ENCODE assay signal across 8 cellular contexts in the genomic region with DNA sequence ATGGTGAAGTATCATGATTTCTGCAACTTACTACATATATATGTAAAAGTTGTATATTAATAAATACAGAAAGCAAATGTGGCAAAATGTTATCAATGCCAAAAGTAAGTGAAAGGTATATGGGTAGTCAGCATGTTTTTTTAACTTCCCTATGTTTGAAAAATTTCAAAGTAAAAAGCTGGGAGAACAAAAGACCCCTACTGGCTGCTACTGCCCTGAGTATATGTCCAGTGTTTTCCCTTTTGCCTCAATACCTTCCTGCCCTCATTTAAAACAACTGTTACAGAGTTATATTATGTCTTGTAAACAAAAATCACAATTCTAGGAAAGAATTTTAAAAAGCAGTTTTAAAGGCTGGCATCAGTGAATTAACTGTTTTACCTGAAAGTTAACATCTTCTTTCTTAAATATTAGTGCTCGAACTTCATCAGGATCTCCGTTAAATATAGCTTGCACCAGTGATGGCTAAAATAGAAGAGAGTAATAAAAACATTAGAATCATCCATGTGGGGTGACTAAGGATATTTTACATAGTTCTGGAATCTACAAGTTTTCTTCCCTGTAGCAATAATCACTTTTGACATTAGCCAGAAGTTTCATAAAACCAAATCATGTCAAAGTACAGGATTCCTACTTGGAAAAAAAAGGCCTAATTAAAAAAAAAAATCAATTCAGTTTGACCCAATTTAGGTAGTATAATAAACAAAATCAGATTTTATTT. TPM values are rescaled to one million over a fixed set of nuclear protein-coding genes. Genes with fewer than 3 reads are reported as not detected.
DNase-seq lines count a peak whose midpoint lies in the region; ATAC-seq and TF ChIP-seq lines count a peak whose summit lies in the region.

No MANE protein-coding gene starts in this region.

- no peaks in the 10 kb centered on the region for H3K9me3 ChIP-seq in transverse colon

- peak overlapping the region; percentile 45 to 79 for H3K4me3 Mint-ChIP-seq in activated T-cell treated with anti-CD3 and anti-CD28 coated beads, Interleukin-2, amount 50 U/mL, for 72 hours
- H3K4me3 Mint-ChIP-seq in activated CD8-positive, alpha-beta T cell treated with anti-CD3 and anti-CD28 coated beads for 36 hours = peak overlapping the region; percentile 74
- no peak overlapping the region for H3K4me3 Mint-ChIP-seq in endothelial cell (ENCODE audit: unreplicated experiment)

- DNase-seq in activated T-cell treated with anti-CD3 and anti-CD28 coated beads, Interleukin-2, amount 50 U/mL, for 72 hours = no peak
- DNase-seq in activated T-cell treated with anti-CD3 and anti-CD28 coated beads, Interleukin-2, amount 50 U/mL, for 48 hours = no peak
- no peak for DNase-seq in activated CD8-positive, alpha-beta T cell treated with anti-CD3 and anti-CD28 coated beads for 36 hours
- DNase-seq in iris pigment epithelial cell (ENCODE audit: low read depth) (peak; percentile 36), transverse colon (no peak), endothelial cell (ENCODE audit: low spot score) (no peak)

- POLR2A ChIA-PET in activated CD8-positive, alpha-beta T cell treated with anti-CD3 and anti-CD28 coated beads for 36 hours (lab: Charles Lee) = no interaction called here

- peak overlapping the region; percentile 97 for H3K27ac Mint-ChIP-seq in activated T-cell treated with anti-CD3 and anti-CD28 coated beads, Interleukin-2, amount 50 U/mL, for 72 hours
- peak overlapping the region; percentile 80 for H3K27ac Mint-ChIP-seq in activated CD8-positive, alpha-beta T cell treated with anti-CD3 and anti-CD28 coated beads for 36 hours
- no peak overlapping the region for H3K27ac Mint-ChIP-seq in endothelial cell (ENCODE audit: unreplicated experiment)

- no peak for ATAC-seq in activated T-cell treated with anti-CD3 and anti-CD28 coated beads, Interleukin-2, amount 50 U/mL, for 72 hours (replicated peaks in 1 of 2)
- no peak for ATAC-seq in activated CD8-positive, alpha-beta T cell treated with anti-CD3 and anti-CD28 coated beads for 36 hours
- no peak for ATAC-seq in HG03571 (IDR thresholded peaks at IDR 0.05; ENCODE audit: unreplicated experiment)
- ATAC-seq in HG02759 (IDR thresholded peaks at IDR 0.05; ENCODE audit: unreplicated experiment) = no peak

- H3K4me3 ChIP-seq in transverse colon = peak overlapping the region in 3 of 4 donors; percentile 2 to 44 (median 32)

- intact Hi-C loops in activated CD8-positive, alpha-beta T cell treated with anti-CD3 and anti-CD28 coated beads for 36 hours (cut with micrococcal nuclease) = loop anchor here (5.0 kb wide), 1 partner anchor 158 kb away; no protein-coding TSS in a partner anchor
- intact Hi-C loops in transverse colon (cut with DNase I; ENCODE audit: low total_unique reads) = no loop called here

- peaks cover 8 to 23% of the 10 kb centered on the region in 2 donors for H3K36me3 Mint-ChIP-seq in activated T-cell treated with anti-CD3 and anti-CD28 coated beads, Interleukin-2, amount 50 U/mL, for 72 hours (ENCODE audit: insufficient read depth in 2 of 2)
- H3K36me3 Mint-ChIP-seq in activated CD8-positive, alpha-beta T cell treated with anti-CD3 and anti-CD28 coated beads for 36 hours (ENCODE audit: low read depth) = peaks cover 33% of the 10 kb centered on the region
- no peaks in the 10 kb centered on the region for H3K36me3 Mint-ChIP-seq in endothelial cell (ENCODE audit: low read depth, unreplicated experiment)

- peaks cover 2 to 5% of the 10 kb centered on the region in 2 donors for H3K9me3 Mint-ChIP-seq in activated T-cell treated with anti-CD3 and anti-CD28 coated beads, Interleukin-2, amount 50 U/mL, for 72 hours
- H3K9me3 Mint-ChIP-seq in activated CD8-positive, alpha-beta T cell treated with anti-CD3 and anti-CD28 coated beads for 36 hours = peaks cover 7% of the 10 kb centered on the region
- no peaks in the 10 kb centered on the region for H3K9me3 Mint-ChIP-seq in endothelial cell (ENCODE audit: unreplicated experiment)

- no peak for TF ChIP-seq EP300 in transverse colon (IDR thresholded peaks at IDR 0.05; ENCODE audit: low read depth)

- no peak for TF ChIP-seq CTCF in activated CD8-positive, alpha-beta T cell treated with anti-CD3 and anti-CD28 coated beads for 36 hours (IDR thresholded peaks at IDR 0.05)
- TF ChIP-seq CTCF in transverse colon (IDR thresholded peaks at IDR 0.05) = no peak
- TF ChIP-seq CTCF in endothelial cell (IDR thresholded peaks at IDR 0.05; ENCODE audit: unreplicated experiment) = no peak

- H3K4me1 ChIP-seq in transverse colon = peaks cover 0 to 41% (median 16%) of the 10 kb centered on the region in 4 donors

- no peaks in the 10 kb centered on the region for H3K27me3 Mint-ChIP-seq in activated T-cell treated with anti-CD3 and anti-CD28 coated beads, Interleukin-2, amount 50 U/mL, for 72 hours (ENCODE audit: low read depth)
- H3K27me3 Mint-ChIP-seq in activated CD8-positive, alpha-beta T cell treated with anti-CD3 and anti-CD28 coated beads for 36 hours = no peaks in the 10 kb centered on the region
- no peaks in the 10 kb centered on the region for H3K27me3 Mint-ChIP-seq in endothelial cell (ENCODE audit: unreplicated experiment)

- no peak for TF ChIP-seq POLR2A in transverse colon (IDR thresholded peaks at IDR 0.05)

- no peaks in the 10 kb centered on the region for H3K27me3 ChIP-seq in transverse colon

- in situ Hi-C loops in transverse colon (cut with MboI; ENCODE audit: low pct_ligation_motif_present in 1 of 4, low pct_unique_long_range_greater_than_20kb in 1 of 4, low sequenced_read_pairs in 3 of 4) = no loop called here

- CTCF ChIA-PET in activated CD8-positive, alpha-beta T cell treated with anti-CD3 and anti-CD28 coated beads for 36 hours (lab: Charles Lee) = no interaction called here

- 66 to 71% methylated on average over 2 of the region's 2 CpGs for WGBS in transverse colon (ENCODE audit: low coverage in 1 of 2), 2 donors

- no peaks in the 10 kb centered on the region for H3K36me3 ChIP-seq in transverse colon

- peak overlapping the region; percentile 82 to 91 (median 89) for H3K27ac ChIP-seq in transverse colon

- peaks cover 75% of the 10 kb centered on the region for H3K4me1 Mint-ChIP-seq in activated T-cell treated with anti-CD3 and anti-CD28 coated beads, Interleukin-2, amount 50 U/mL, for 72 hours (ENCODE audit: low read depth)
- H3K4me1 Mint-ChIP-seq in activated CD8-positive, alpha-beta T cell treated with anti-CD3 and anti-CD28 coated beads for 36 hours (ENCODE audit: low read depth) = peaks cover 68% of the 10 kb centered on the region
- peaks cover 9% of the 10 kb centered on the region for H3K4me1 Mint-ChIP-seq in endothelial cell (ENCODE audit: unreplicated experiment)

RNA-seq across cellular contexts. Expression of a gene that starts 2.8 kb away (rescaled TPM):
- total RNA-seq in activated T-cell treated with anti-CD3 and anti-CD28 coated beads, Interleukin-2, amount 50 U/mL, for 72 hours = 10 to 100 TPM; 45.3 to 46.1 TPM
- total RNA-seq in activated CD8-positive, alpha-beta T cell treated with anti-CD3 and anti-CD28 coated beads for 36 hours = 10 to 100 TPM; 32.9 to 35.3 TPM
- total RNA-seq in transverse colon (10 to 100 TPM; 39.0 to 81.1 (median 49.5) TPM), endothelial cell (ENCODE audit: unreplicated experiment) (22.6 TPM)
